ENCODE assay signal across 7 cellular contexts in genomic region chr11:76629133-76629852, GRCh38. TPM values are rescaled to one million over a fixed set of nuclear protein-coding genes. Genes with fewer than 3 reads are reported as not detected.
DNase-seq lines count a peak whose midpoint lies in the region; ATAC-seq and TF ChIP-seq lines count a peak whose summit lies in the region.

No MANE protein-coding gene starts in this region.

- peak; percentile 60 for ATAC-seq in body of pancreas
- ATAC-seq in right lobe of liver = peak; percentile 70 to 78 (median 75)
- ATAC-seq in GM19455 (IDR thresholded peaks at IDR 0.05; ENCODE audit: unreplicated experiment) = no peak

- WGBS in body of pancreas, 2 donors = 72 to 89% methylated on average over 8 to 10 of the region's 10 CpGs
- WGBS in right lobe of liver (ENCODE audit: insufficient coverage, low coverage, low lambda C conversion rate, missing lambda C conversion rate) = 78% methylated on average over 8 of the region's 10 CpGs

- peak overlapping the region; percentile 36 for H3K4me2 ChIP-seq in OCI-LY7 (ENCODE audit: low read length)

- H3K36me3 ChIP-seq in OCI-LY7 (ENCODE audit: insufficient read depth, low read length) (no peaks in the 10 kb centered on the region), body of pancreas (replicated peaks in 1 of 2; ENCODE audit: insufficient read depth in 1 of 2, low read depth in 2 of 2) (no peaks in the 10 kb centered on the region), right lobe of liver (no peaks in the 10 kb centered on the region)

- DNase-seq in OCI-LY7 (ENCODE audit: low spot score) = no peak
- peak in 2 of 4 donors; percentile 19 to 70 for DNase-seq in body of pancreas
- DNase-seq in right lobe of liver = peak in 2 of 3 donors; percentile 50 to 60
- no peak for DNase-seq in NCI-H2171 (lab: John Stamatoyannopoulos, UW)
- no peak for DNase-seq in SHP77 treated with DMSO at 0.1 percent for 48 hours (lab: John Stamatoyannopoulos, UW)

- intact Hi-C loops in OCI-LY7 (cut with micrococcal nuclease; ENCODE audit: unreplicated experiment) (no loop called here), body of pancreas (cut with DNase I) (no loop called here), right lobe of liver (cut with DNase I) (no loop called here)

- H3K4me3 ChIP-seq in OCI-LY7 (ENCODE audit: low read depth, low read length, poor library complexity, severe bottlenecking) (no peak overlapping the region), body of pancreas (no peak overlapping the region), right lobe of liver (no peak overlapping the region)

- no peaks in the 10 kb centered on the region for H3K79me2 ChIP-seq in OCI-LY7 (ENCODE audit: insufficient read depth, low read depth, low read length)

- H3K9me2 ChIP-seq in OCI-LY7 (ENCODE audit: insufficient read depth, low read length) = no peaks in the 10 kb centered on the region

- peak overlapping the region; percentile 93; the same call in 1 of the 2 replicates for H2AFZ ChIP-seq in OCI-LY7 (ENCODE audit: low read length)

- CTCF ChIA-PET in OCI-LY7 (lab: Charles Lee; ENCODE audit: unreplicated experiment) = interaction anchor here (1.1 to 1.4 kb wide), 2 partner anchors 9 to 43 kb away, joined by 4 to 6 read pairs; no protein-coding TSS in a partner anchor

- TF ChIP-seq CTCF in OCI-LY7 (conservative IDR thresholded peaks at IDR 0.05; ENCODE audit: low read length) = no peak
- TF ChIP-seq CTCF in body of pancreas (IDR thresholded peaks at IDR 0.05) = no peak
- TF ChIP-seq CTCF in right lobe of liver (IDR thresholded peaks at IDR 0.05) = no peak

- TF ChIP-seq POLR2A in body of pancreas (IDR thresholded peaks at IDR 0.05) (no peak), right lobe of liver (IDR thresholded peaks at IDR 0.05) (no peak)

- BruUV-seq in OCI-LY7 (replicated peaks; lab: Mats Ljungman, UMichigan) = no TSS peak

- H3K9me3 ChIP-seq in OCI-LY7 (ENCODE audit: low read length) (peaks cover 9% of the 10 kb centered on the region; the same call in 1 of the 2 replicates), body of pancreas (peaks cover 0 to 9% (median 0%) of the 10 kb centered on the region in 3 donors), right lobe of liver (peaks cover 0 to 3% (median 0%) of the 10 kb centered on the region in 4 donors)

- H4K20me1 ChIP-seq in OCI-LY7 (ENCODE audit: insufficient read depth, low read length) = no peaks in the 10 kb centered on the region

- H3K4me1 ChIP-seq in OCI-LY7 (ENCODE audit: insufficient read depth, low read length, poor library complexity, severe bottlenecking) = peaks cover 47% of the 10 kb centered on the region
- no peaks in the 10 kb centered on the region for H3K4me1 ChIP-seq in body of pancreas
- H3K4me1 ChIP-seq in right lobe of liver = peaks cover 0 to 4% (median 0%) of the 10 kb centered on the region in 4 donors

- H3K27ac ChIP-seq in OCI-LY7 (ENCODE audit: low read depth, low read length, poor library complexity, severe bottlenecking) (no peak overlapping the region), body of pancreas (peak overlapping the region in 2 of 4 donors; percentile 46 to 75), right lobe of liver (peak overlapping the region; percentile 65 to 88 (median 67)), temporal lobe (ENCODE audit: low read depth, low read length) (peak overlapping the region; percentile 48)

- POLR2A ChIA-PET in OCI-LY7 (lab: Charles Lee) = interaction anchor here (1.0 to 1.5 kb wide), 4 partner anchors 9 to 45 kb away, joined by 4 to 9 read pairs (median 4); no protein-coding TSS in a partner anchor

- H3K27me3 ChIP-seq in body of pancreas (no peaks in the 10 kb centered on the region), right lobe of liver (no peaks in the 10 kb centered on the region)

RNA-seq across cellular contexts. Expression of gene LRRC32, which starts 41.3 kb away (rescaled TPM):
- total RNA-seq in OCI-LY7 (2014; rRNA removed; shearing (Covaris generic)) = 5.4 and 5.5 TPM in 2 replicates
- 15.0 and 25.3 TPM in 2 replicates for total RNA-seq in OCI-LY7 (2022)
- 10 to 100 TPM in 1 of 2 donors, 1 to 10 TPM in 1; 9.1 to 17.8 TPM for total RNA-seq in body of pancreas
- 10 to 100 TPM in 4 of 6 experiments, 1 to 10 TPM in 2; 7.4 to 19.5 (median 14.5) TPM for total RNA-seq in right lobe of liver
- 2.0 TPM for total RNA-seq in temporal lobe

Comparison
In these comparisons a context has a peak if more than half of its experiments do, and no peak if none do; other contexts are left out.
1. DNase-seq: peak in right lobe of liver (2 of 3); none in OCI-LY7 (single experiment), NCI-H2171 (single experiment) and SHP77 treated with DMSO at 0.1 percent for 48 hours (single experiment).